In the genomic region with DNA sequence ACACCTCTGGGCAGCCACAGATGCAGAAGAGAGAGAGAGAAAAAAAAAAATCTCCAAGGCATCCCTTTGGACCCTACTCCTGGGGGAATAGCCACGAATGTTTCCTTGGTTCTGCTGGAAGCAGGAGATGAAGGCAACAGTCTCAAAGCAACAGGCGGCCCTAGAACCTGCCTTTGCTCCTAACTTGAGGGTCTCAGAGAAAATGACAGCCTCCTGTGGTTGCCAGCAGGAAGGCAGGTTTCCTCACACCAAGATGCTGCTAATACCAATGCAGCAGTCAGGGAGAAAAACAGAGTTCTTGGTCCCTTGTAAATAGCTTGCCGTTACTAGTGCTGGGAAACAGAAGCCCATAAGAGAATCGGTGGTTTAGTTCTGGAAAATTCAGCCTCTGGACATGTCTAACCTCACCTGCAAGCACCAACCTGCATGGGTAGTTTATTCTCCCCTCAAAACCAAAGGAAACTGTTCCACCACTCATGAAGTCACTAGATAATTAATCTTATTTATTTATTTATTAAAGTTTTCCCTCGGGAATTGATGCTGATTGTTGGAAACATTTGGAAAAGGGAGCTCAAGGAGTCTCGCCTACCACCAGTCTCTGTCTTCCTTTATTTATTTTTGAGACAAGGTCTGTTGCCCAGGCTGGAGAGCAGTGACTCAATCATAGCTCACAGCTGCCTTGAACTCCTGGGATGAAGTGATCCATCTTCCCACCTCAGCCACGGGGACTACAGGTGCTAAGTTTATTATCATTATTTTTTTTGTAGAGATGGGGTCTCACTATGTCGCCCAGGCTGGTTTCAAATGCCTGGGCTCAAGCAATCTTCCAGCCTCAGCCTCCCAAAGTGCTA, we compare ENCODE assay signal across 9 cellular contexts. TPM values are rescaled to one million over a fixed set of nuclear protein-coding genes. Genes with fewer than 3 reads are reported as not detected.
DNase-seq lines count a peak whose midpoint lies in the region; ATAC-seq and TF ChIP-seq lines count a peak whose summit lies in the region.
"Had no signal": no experiment of that assay in that cellular context is flagged by ENCODE, and none has a peak within 500 bp of the region (broad histone marks: within the 10 kb centered on the region; RNA-seq: fewer than 3 reads in every experiment).

No MANE protein-coding gene starts in this region.

- H3K9me3 ChIP-seq in spleen = no peaks in the 10 kb centered on the region

- peaks cover 69% of the 10 kb centered on the region for H3K27me3 Mint-ChIP-seq in T-helper 2 cell treated with Interferon-gamma antibody and Interleukin-4, amounts not matched to agents 5 μg/mL and 100 μg/mL, for 36 hours (ENCODE audit: low read depth)

- TF ChIP-seq POLR2A in spleen (IDR thresholded peaks at IDR 0.05) = no peak

- H3K4me1 Mint-ChIP-seq in T-helper 2 cell treated with Interferon-gamma antibody and Interleukin-4, amounts not matched to agents 5 μg/mL and 100 μg/mL, for 36 hours (ENCODE audit: low read depth) = peaks cover 9% of the 10 kb centered on the region

- peaks cover 18 to 50% (median 35%) of the 10 kb centered on the region in 6 donors for H3K4me1 ChIP-seq in spleen

- H3K27ac ChIP-seq in spleen = peak overlapping the region in 6 of 8 donors; percentile 68 to 79 (median 74)
- H3K27ac ChIP-seq: 22Rv1 had no signal

- TF ChIP-seq CTCF in spleen (IDR thresholded peaks at IDR 0.05 in 8 of 11, conservative IDR thresholded peaks at IDR 0.05 in 3 of 11) = no peak

- no peaks in the 10 kb centered on the region for H3K36me3 ChIP-seq in spleen

- H3K27me3 ChIP-seq in spleen (replicated peaks in 1 of 7) = peaks cover 0 to 32% (median 3%) of the 10 kb centered on the region in 7 donors

- no peaks in the 10 kb centered on the region for H3K9me3 Mint-ChIP-seq in T-helper 2 cell treated with Interferon-gamma antibody and Interleukin-4, amounts not matched to agents 5 μg/mL and 100 μg/mL, for 36 hours

- no peak overlapping the region for H3K27ac Mint-ChIP-seq in T-helper 2 cell treated with Interferon-gamma antibody and Interleukin-4, amounts not matched to agents 5 μg/mL and 100 μg/mL, for 36 hours

- 30 to 37% (median 36%) methylated on average over 8 of the region's 8 CpGs for WGBS in spleen, 5 donors

- H3K4me3 ChIP-seq in iPS-11a (ENCODE audit: low read depth, low read length) (peak overlapping the region; percentile 35), spleen (peak overlapping the region in 7 of 8 donors; percentile 43 to 70 (median 52))

- peak overlapping the region; percentile 75 for H3K4me3 Mint-ChIP-seq in T-helper 2 cell treated with Interferon-gamma antibody and Interleukin-4, amounts not matched to agents 5 μg/mL and 100 μg/mL, for 36 hours

- no peaks in the 10 kb centered on the region for H3K36me3 Mint-ChIP-seq in T-helper 2 cell treated with Interferon-gamma antibody and Interleukin-4, amounts not matched to agents 5 μg/mL and 100 μg/mL, for 36 hours (ENCODE audit: low read depth)

- intact Hi-C loops in spleen (cut with DNase I; ENCODE audit: low total_unique reads) (no loop called here), sciatic nerve (cut with DNase I) (no loop called here)

- DNase-seq in DMS 273 (lab: John Stamatoyannopoulos, UW; ENCODE audit: unreplicated experiment) (peak; percentile 40), DMS 273 treated with DMSO at 0.1 percent for 48 hours (lab: John Stamatoyannopoulos, UW) (no peak), spleen (no peak), NCI-H2196 treated with DMSO at 0.1 percent for 48 hours (lab: John Stamatoyannopoulos, UW; ENCODE audit: unreplicated experiment) (no peak), sciatic nerve (ENCODE audit: low spot score) (no peak)
- no peak for DNase-seq in T-helper 2 cell treated with Interferon-gamma antibody and Interleukin-4, amounts not matched to agents 5 μg/mL and 100 μg/mL, for 36 hours (ENCODE audit: low spot score)

- ATAC-seq in HG03196 (IDR thresholded peaks at IDR 0.05; ENCODE audit: unreplicated experiment) (no peak), sciatic nerve (no peak)

RNA-seq across cellular contexts. Expression of a gene that starts 0.9 kb away (rescaled TPM):
- total RNA-seq in spleen (100 to 1,000 TPM in 6 of 7 donors, 10 to 100 TPM in 1; 75.2 to 143 (median 128) TPM), sciatic nerve (48.6 TPM)
- polyA plus RNA-seq in spleen = 10 to 100 TPM in 1 of 3 donors, 1 to 10 TPM in 2; 8.1 to 17.5 (median 9.8) TPM
